Comparison of ENCODE assay signal across 8 cellular contexts in genomic region chr4:87009095-87009648, GRCh38.
DNase-seq lines count a peak whose midpoint lies in the region; ATAC-seq and TF ChIP-seq lines count a peak whose summit lies in the region.

No MANE protein-coding gene starts in this region.

- peak; percentile 34 to 62 for DNase-seq in NOMO-1 (lab: John Stamatoyannopoulos, UW; ENCODE audit: unreplicated experiment in 2 of 2)
- no peak for DNase-seq in endodermal cell
- no peak for DNase-seq in prostate gland (ENCODE audit: low spot score)
- no peak for DNase-seq in RWPE1 (ENCODE audit: low spot score)
- DNase-seq in brain microvascular endothelial cell: no peak
- DNase-seq in amygdala (lab: John Stamatoyannopoulos, UW): no peak

- TF ChIP-seq CTCF in endodermal cell (conservative IDR thresholded peaks at IDR 0.05) (no peak), prostate gland (IDR thresholded peaks at IDR 0.05) (no peak), RWPE1 (conservative IDR thresholded peaks at IDR 0.05; ENCODE audit: low read depth) (no peak), brain microvascular endothelial cell (IDR thresholded peaks at IDR 0.05; ENCODE audit: low read depth, low read length, missing control alignments) (no peak)

- peak overlapping the region; percentile 89 for H3K4me3 Mint-ChIP-seq in endodermal cell

- peak overlapping the region; percentile 88 for H3K9ac ChIP-seq in endodermal cell (ENCODE audit: extremely low read depth, low read length, poor library complexity, severe bottlenecking)

- CTCF ChIA-PET in RWPE1 (lab: Yijun Ruan, JAX): no interaction called here

- intact Hi-C loops in prostate gland (cut with DNase I): loop anchor here (5.0 kb wide), 1 partner anchor 38 kb away; no protein-coding TSS in a partner anchor

- no peaks in the 10 kb centered on the region for H3K36me3 Mint-ChIP-seq in endodermal cell (ENCODE audit: low read depth)

- H3K9me3 ChIP-seq in endodermal cell (ENCODE audit: control insufficient read depth, low read length) (no peaks in the 10 kb centered on the region), prostate gland (no peaks in the 10 kb centered on the region)

- no peak overlapping the region for H3K27ac ChIP-seq in endodermal cell (ENCODE audit: low read depth, low read length)
- peak overlapping the region; percentile 25 to 96 for H3K27ac ChIP-seq in prostate gland
- H3K27ac ChIP-seq in RWPE1: no peak overlapping the region
- H3K27ac ChIP-seq in brain microvascular endothelial cell: no peak overlapping the region

- POLR2A ChIA-PET in RWPE1 (lab: Yijun Ruan, JAX; ENCODE audit: low non-redundant PET): no interaction called here

- in situ Hi-C loops in brain microvascular endothelial cell (cut with HindIII; ENCODE audit: low pct_ligation_motif_present, low sequenced_read_pairs): no loop called here

- H3K36me3 ChIP-seq in endodermal cell (ENCODE audit: control insufficient read depth, insufficient read depth, low read length): no peaks in the 10 kb centered on the region
- no peaks in the 10 kb centered on the region for H3K36me3 ChIP-seq in prostate gland
- H3K36me3 ChIP-seq in brain microvascular endothelial cell (replicated peaks): no peaks in the 10 kb centered on the region

- H3K27ac Mint-ChIP-seq in endodermal cell: peak overlapping the region; percentile 81

- H3K4me3 ChIP-seq in GM08714 (ENCODE audit: low read length): peak overlapping the region; percentile 87
- H3K4me3 ChIP-seq in endodermal cell (ENCODE audit: low read length): peak overlapping the region; percentile 98
- H3K4me3 ChIP-seq in prostate gland: no peak overlapping the region
- H3K4me3 ChIP-seq in brain microvascular endothelial cell (ENCODE audit: low read depth, low read length): no peak overlapping the region

- no peaks in the 10 kb centered on the region for H3K9me3 Mint-ChIP-seq in endodermal cell

- H3K27me3 ChIP-seq in endodermal cell (ENCODE audit: control insufficient read depth, insufficient read depth, low read length, poor library complexity, severe bottlenecking) (no peaks in the 10 kb centered on the region), prostate gland (replicated peaks; ENCODE audit: insufficient read depth) (no peaks in the 10 kb centered on the region), brain microvascular endothelial cell (replicated peaks) (no peaks in the 10 kb centered on the region)

- 54 to 80% methylated on average over 1 to 2 of the region's 2 CpGs for WGBS in endodermal cell (ENCODE audit: insufficient coverage in 1 of 2, insufficient read length in 1 of 2), 2 experiments
- WGBS in prostate gland: 56% methylated on average over 2 of the region's 2 CpGs

- ATAC-seq in GM19395 (IDR thresholded peaks at IDR 0.05; ENCODE audit: unreplicated experiment): no peak

- H3K27me3 Mint-ChIP-seq in endodermal cell (ENCODE audit: insufficient read depth): no peaks in the 10 kb centered on the region

- H3K4me1 ChIP-seq in endodermal cell (ENCODE audit: control insufficient read depth, insufficient read depth, low read length) (peaks cover 18% of the 10 kb centered on the region), prostate gland (replicated peaks) (peaks cover 15% of the 10 kb centered on the region)

- TF ChIP-seq POLR2A in prostate gland (IDR thresholded peaks at IDR 0.05): no peak

- peaks cover 67% of the 10 kb centered on the region for H3K4me1 Mint-ChIP-seq in endodermal cell

Comparison
In these comparisons a context has a peak if more than half of its experiments do, and no peak if none do; other contexts are left out.
1. H3K4me3 ChIP-seq: peak in GM08714 (single experiment) and endodermal cell (single experiment); none in prostate gland (0 of 2) and brain microvascular endothelial cell (single experiment).
2. DNase-seq: peak in NOMO-1 (2 of 2); none in endodermal cell (single experiment), prostate gland (single experiment), RWPE1 (single experiment), brain microvascular endothelial cell (single experiment) and amygdala (0 of 56).
3. H3K27ac ChIP-seq: peak in prostate gland (2 of 2); none in endodermal cell (single experiment), RWPE1 (single experiment) and brain microvascular endothelial cell (single experiment).